34 cellular contexts compared by ENCODE assay signal in genomic region chr1:233965856-233966255, GRCh38.
"Had no signal": no experiment of that assay in that cellular context is flagged by ENCODE, and none has a peak within 500 bp of the region (broad histone marks: within the 10 kb centered on the region; RNA-seq: fewer than 3 reads in every experiment).

No MANE protein-coding gene starts in this region.

- DNase-seq: Karpas-422, Kasumi-1, MG63, MM.1S, MV-4-11, NCI-H1048, NCI-H1092, NCI-H1092 treated with DMSO at 0.1 percent for 48 hours, NCI-H1105, NCI-H1105 treated with DMSO at 0.1 percent for 48 hours, NCI-H1417, NCI-H1417 treated with DMSO at 0.1 percent for 48 hours, NCI-H1436, NCI-H1436 treated with DMSO at 0.1 percent for 48 hours, NCI-H146, NCI-H1694, NCI-H1694 treated with DMSO at 0.1 percent for 48 hours, NCI-H187, NCI-H187 treated with DMSO at 0.1 percent for 48 hours, NCI-H1930, NCI-H2029, NCI-H2029 treated with DMSO at 0.1 percent for 48 hours, NCI-H2081, NCI-H2081 treated with DMSO at 0.1 percent for 48 hours, NCI-H2107, NCI-H2171, NCI-H2171 treated with DMSO at 0.1 percent for 48 hours, NCI-H2227 treated with DMSO at 0.1 percent for 48 hours, NCI-H226, NCI-H345, NCI-H446, NCI-H446 treated with DMSO at 0.1 percent for 48 hours, NCI-H510A, NCI-H510A treated with DMSO at 0.1 percent for 48 hours had no signal

- H3K4me3 ChIP-seq: MG63 had no signal

- H3K36me3 ChIP-seq: MG63 had no signal
